In genomic region chr6:128065072-128065471, GRCh38 we compare ENCODE assay signal across 1 cellular context.
TF ChIP-seq lines count a peak whose summit lies in the region.

No MANE protein-coding gene starts in this region.

TF ChIP-seq in HepG2, 621 proteins besides CTCF, POLR2A, EP300 and RAD21 (continued from another document):
- TF ChIP-seq ATF7 (IDR thresholded peaks at IDR 0.05) (peak; percentile 74), ATF7 (CRISPR knock-in tag; IDR thresholded peaks at IDR 0.05) (no peak), THYN1 (CRISPR knock-in tag; IDR thresholded peaks at IDR 0.05; ENCODE audit: borderline replicate concordance, low read depth) (no peak), PRDM15 (CRISPR knock-in tag; IDR thresholded peaks at IDR 0.05) (no peak)
TF ChIP-seq in HepG2: peak in this region for 3.
